25 cellular contexts compared by ENCODE assay signal in the genomic region with DNA sequence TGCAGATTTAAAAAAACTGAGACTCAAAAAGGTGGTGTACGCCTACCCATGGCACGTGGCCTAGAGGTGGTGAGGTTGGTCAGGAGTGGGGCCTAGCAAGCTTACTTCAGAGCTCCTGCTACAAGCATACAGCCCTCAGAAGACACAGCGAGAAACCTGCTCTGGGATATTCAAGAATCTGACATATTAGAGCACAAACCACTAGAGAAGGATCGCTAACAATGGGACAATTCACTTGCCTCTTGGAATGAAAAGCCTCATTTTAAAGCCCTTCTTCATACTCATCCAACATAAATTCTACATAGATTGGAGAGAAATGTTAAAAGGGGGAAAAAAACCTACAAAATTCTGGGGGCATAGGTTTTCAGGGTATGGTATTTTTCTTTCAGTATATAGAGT.
A peak's percentile ranks its signal among the peaks of the same experiment; 100 is the strongest.
DNase-seq lines count a peak whose midpoint lies in the region; ATAC-seq and TF ChIP-seq lines count a peak whose summit lies in the region.
"Had no signal": no experiment of that assay in that cellular context is flagged by ENCODE, and none has a peak within 500 bp of the region (broad histone marks: within the 10 kb centered on the region; RNA-seq: fewer than 3 reads in every experiment).

No MANE protein-coding gene starts in this region.

- no peak for TF ChIP-seq CTCF in sigmoid colon (IDR thresholded peaks at IDR 0.05)

- H3K27ac Mint-ChIP-seq in activated CD8-positive, alpha-beta memory T cell treated with anti-CD3 and anti-CD28 coated beads, Interleukin-2, amount 10 ng/mL, durations not matched to agents 7 days and 5 days = peak overlapping the region; percentile 100
- peak overlapping the region; percentile 78 to 97 for H3K27ac Mint-ChIP-seq in T-cell
- H3K27ac Mint-ChIP-seq in central memory CD8-positive, alpha-beta T cell (ENCODE audit: low read depth) = peak overlapping the region; percentile 90
- H3K27ac Mint-ChIP-seq: GM23338, WTC11 had no signal

- H3K27me3 ChIP-seq in sigmoid colon = no peaks in the 10 kb centered on the region
- H3K27me3 ChIP-seq: colonic mucosa, right atrium auricular region, SJSA1, upper lobe of left lung had no signal

- H3K4me3 Mint-ChIP-seq in activated CD8-positive, alpha-beta memory T cell treated with anti-CD3 and anti-CD28 coated beads, Interleukin-2, amount 10 ng/mL, durations not matched to agents 7 days and 5 days = no peak overlapping the region
- peak overlapping the region in 1 of 3 donors; percentile 18 for H3K4me3 Mint-ChIP-seq in T-cell
- H3K4me3 Mint-ChIP-seq in central memory CD8-positive, alpha-beta T cell = peak overlapping the region; percentile 25
- H3K4me3 Mint-ChIP-seq: activated CD4-positive, alpha-beta memory T cell treated with anti-CD3 and anti-CD28 coated beads for 36 hours; GM23338; WTC11 had no signal

- H3K36me3 ChIP-seq in sigmoid colon = no peaks in the 10 kb centered on the region
- H3K36me3 ChIP-seq: colonic mucosa, right atrium auricular region, SJSA1, upper lobe of left lung had no signal

- WGBS in sigmoid colon, 2 donors = 92 to 93% methylated on average over 4 of the region's 4 CpGs

- peaks cover 5% of the 10 kb centered on the region for H3K36me3 Mint-ChIP-seq in activated CD8-positive, alpha-beta memory T cell treated with anti-CD3 and anti-CD28 coated beads, Interleukin-2, amount 10 ng/mL, durations not matched to agents 7 days and 5 days
- peaks cover 5% of the 10 kb centered on the region for H3K36me3 Mint-ChIP-seq in T-cell
- H3K36me3 Mint-ChIP-seq in central memory CD8-positive, alpha-beta T cell (ENCODE audit: insufficient read depth) = peaks cover 7% of the 10 kb centered on the region
- H3K36me3 Mint-ChIP-seq: activated CD4-positive, alpha-beta memory T cell treated with anti-CD3 and anti-CD28 coated beads for 36 hours; WTC11 had no signal

- intact Hi-C loops in sigmoid colon (cut with DNase I) = no loop called here

- no peak overlapping the region for H3K27ac ChIP-seq in sigmoid colon
- H3K27ac ChIP-seq: colonic mucosa, right atrium auricular region, SJSA1, upper lobe of left lung had no signal

- TF ChIP-seq POLR2A in sigmoid colon (IDR thresholded peaks at IDR 0.05) = no peak

- TF ChIP-seq EP300 in sigmoid colon (IDR thresholded peaks at IDR 0.05) = no peak

- peaks cover 0 to 64% (median 59%) of the 10 kb centered on the region in 4 donors for H3K4me1 ChIP-seq in sigmoid colon

- no peak for ATAC-seq in activated CD8-positive, alpha-beta memory T cell treated with anti-CD3 and anti-CD28 coated beads, Interleukin-2, amount 10 ng/mL, durations not matched to agents 7 days and 5 days
- no peak for ATAC-seq in T-cell (replicated peaks in 1 of 4)
- no peak for ATAC-seq in central memory CD8-positive, alpha-beta T cell (replicated peaks; ENCODE audit: extremely low read depth, poor library complexity, severe bottlenecking)
- ATAC-seq: GM23338, Panc1, WTC11 had no signal

- peak; percentile 49 for DNase-seq in activated CD8-positive, alpha-beta memory T cell treated with anti-CD3 and anti-CD28 coated beads, Interleukin-2, amount 10 ng/mL, durations not matched to agents 7 days and 5 days
- DNase-seq in activated CD8-positive, alpha-beta memory T cell treated with anti-CD3 and anti-CD28 coated beads, Interleukin-2, amount 50 U/mL, for 4 hours = no peak
- DNase-seq in T-cell (no peak), pons (ENCODE audit: low spot score) (peak; percentile 88), SIG-M5 treated with dmso at 0.1 percent for 504 hours (lab: John Stamatoyannopoulos, UW; ENCODE audit: unreplicated experiment) (no peak), SKM-1 (lab: John Stamatoyannopoulos, UW; ENCODE audit: unreplicated experiment) (no peak), sigmoid colon (no peak)
- no peak for DNase-seq in central memory CD8-positive, alpha-beta T cell (ENCODE audit: low spot score in 2 of 2)
- DNase-seq: 8988T; colonic mucosa; EL; Kasumi-1; mammary epithelial cell; NCI-H1092; NCI-H2081 treated with DMSO at 0.1 percent for 48 hours; stimulated activated CD4-positive, alpha-beta T cell treated with anti-CD3 and anti-CD28 coated beads, Interleukin-12 subunit alpha, Interleukin-12 subunit beta, amount 100 ng/mL, for 4 hours; stimulated activated CD4-positive, alpha-beta T cell treated with anti-CD3 and anti-CD28 coated beads, Interleukin-4, amount 100 ng/mL, for 4 hours; T-helper 9 cell; upper lobe of left lung had no signal

- H3K27me3 Mint-ChIP-seq in activated CD8-positive, alpha-beta memory T cell treated with anti-CD3 and anti-CD28 coated beads, Interleukin-2, amount 10 ng/mL, durations not matched to agents 7 days and 5 days = no peaks in the 10 kb centered on the region
- no peaks in the 10 kb centered on the region for H3K27me3 Mint-ChIP-seq in T-cell
- H3K27me3 Mint-ChIP-seq in central memory CD8-positive, alpha-beta T cell = no peaks in the 10 kb centered on the region
- H3K27me3 Mint-ChIP-seq: activated CD4-positive, alpha-beta memory T cell treated with anti-CD3 and anti-CD28 coated beads for 36 hours had no signal

- H3K4me3 ChIP-seq in sigmoid colon = no peak overlapping the region
- H3K4me3 ChIP-seq: colonic mucosa, GM23338, right atrium auricular region, SJSA1, upper lobe of left lung had no signal

- POLR2A ChIA-PET in T-cell (lab: Charles Lee) = no interaction called here

- CTCF ChIA-PET in activated CD8-positive, alpha-beta memory T cell treated with anti-CD3 and anti-CD28 coated beads, Interleukin-2, amount 10 ng/mL, durations not matched to agents 7 days and 5 days (lab: Charles Lee) = interaction anchor here (1.0 kb wide), 2 partner anchors 59 to 121 kb away, joined by 3 to 4 read pairs; no protein-coding TSS in a partner anchor
- CTCF ChIA-PET in T-cell (lab: Charles Lee) = interaction anchor here in 1 of 2 donors (0.6 kb wide), 1 partner anchor 32 kb away, joined by 3 read pairs; no protein-coding TSS in a partner anchor

- no peaks in the 10 kb centered on the region for H3K9me3 Mint-ChIP-seq in activated CD8-positive, alpha-beta memory T cell treated with anti-CD3 and anti-CD28 coated beads, Interleukin-2, amount 10 ng/mL, durations not matched to agents 7 days and 5 days (ENCODE audit: low read depth)
- no peaks in the 10 kb centered on the region for H3K9me3 Mint-ChIP-seq in T-cell
- no peaks in the 10 kb centered on the region for H3K9me3 Mint-ChIP-seq in central memory CD8-positive, alpha-beta T cell
- H3K9me3 Mint-ChIP-seq: activated CD4-positive, alpha-beta memory T cell treated with anti-CD3 and anti-CD28 coated beads for 36 hours; GM23338; WTC11 had no signal

- peaks cover 79% of the 10 kb centered on the region for H3K4me1 Mint-ChIP-seq in activated CD8-positive, alpha-beta memory T cell treated with anti-CD3 and anti-CD28 coated beads, Interleukin-2, amount 10 ng/mL, durations not matched to agents 7 days and 5 days
- H3K4me1 Mint-ChIP-seq in T-cell = peaks cover 81 to 88% (median 87%) of the 10 kb centered on the region in 3 donors
- peaks cover 75% of the 10 kb centered on the region for H3K4me1 Mint-ChIP-seq in central memory CD8-positive, alpha-beta T cell

- no peaks in the 10 kb centered on the region for H3K9me3 ChIP-seq in sigmoid colon
- H3K9me3 ChIP-seq: colonic mucosa, right atrium auricular region, SJSA1, upper lobe of left lung had no signal

Comparison
In these comparisons a context has a peak if more than half of its experiments do, and no peak if none do; other contexts are left out.
1. DNase-seq: peak in activated CD8-positive, alpha-beta memory T cell treated with anti-CD3 and anti-CD28 coated beads, Interleukin-2, amount 10 ng/mL, durations not matched to agents 7 days and 5 days (single experiment) and pons (single experiment); none in activated CD8-positive, alpha-beta memory T cell treated with anti-CD3 and anti-CD28 coated beads, Interleukin-2, amount 50 U/mL, for 4 hours (single experiment), T-cell (0 of 34), central memory CD8-positive, alpha-beta T cell (0 of 2), SIG-M5 treated with dmso at 0.1 percent for 504 hours (single experiment), SKM-1 (single experiment) and sigmoid colon (single experiment).
2. Peak in every context shown above with its lines, with median percentiles within 50 percentile points of each other: H3K27ac Mint-ChIP-seq.